ENCODE assay signal across 8 cellular contexts in the genomic region with DNA sequence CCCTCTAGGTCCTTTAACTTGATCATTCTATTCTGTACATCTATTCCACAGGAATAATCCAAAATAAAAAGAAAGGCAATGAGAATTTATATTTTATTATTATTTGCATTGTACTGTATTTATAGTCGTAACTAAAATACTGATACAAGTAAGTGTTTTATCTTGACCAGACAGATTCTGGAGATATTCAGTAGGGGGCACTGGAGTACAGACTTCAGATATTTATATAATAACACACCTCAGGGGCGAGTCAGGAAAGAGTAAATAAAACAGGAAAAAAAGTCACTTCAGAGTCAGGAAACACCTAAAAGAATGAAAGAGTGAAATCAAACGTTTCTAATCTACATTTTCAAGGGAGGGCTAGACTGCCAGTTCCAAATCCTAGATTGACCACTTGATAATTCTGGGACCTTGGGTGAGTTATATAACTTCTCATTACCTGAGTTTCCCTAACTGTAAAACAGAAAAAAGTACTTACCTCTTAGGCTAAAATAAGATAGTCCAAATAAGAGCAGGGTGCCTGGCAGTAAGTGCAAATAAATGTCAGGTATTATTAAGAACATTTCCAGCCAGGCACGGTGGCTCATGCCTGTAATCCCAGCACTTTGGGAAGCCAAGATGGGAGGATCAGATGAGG. TPM values are rescaled to one million over a fixed set of nuclear protein-coding genes. Genes with fewer than 3 reads are reported as not detected.
DNase-seq lines count a peak whose midpoint lies in the region; FAIRE-seq lines count a peak whose summit lies in the region.

No MANE protein-coding gene starts in this region.

- peak; percentile 32 for DNase-seq in Caki2 (ENCODE audit: low read depth)
- DNase-seq in HTR-8/SVneo (ENCODE audit: insufficient read length, low spot score), result peak; percentile 36
- peak; percentile 38 for DNase-seq in NT2/D1 (ENCODE audit: low read depth, low spot score)
- peak; percentile 48 to 61 for DNase-seq in dermis microvascular lymphatic vessel endothelial cell (ENCODE audit: low read depth in 2 of 2)
- DNase-seq in myocyte (ENCODE audit: low read depth), result peak; percentile 35
- DNase-seq in cortex of kidney (lab: John Stamatoyannopoulos, UW), result no peak
- no peak for DNase-seq in effector CD8-positive, alpha-beta T cell (lab: John Stamatoyannopoulos, UW)
- no peak for DNase-seq in dedifferentiated amniotic fluid mesenchymal stem cell (ENCODE audit: extremely low spot score)

- H3K9me3 ChIP-seq in NT2/D1 (ENCODE audit: insufficient read depth, low read length), result peaks cover 11% of the 10 kb centered on the region; the same call in 1 of the 2 replicates

- H3K4me3 ChIP-seq in NT2/D1 (ENCODE audit: insufficient read length, low read depth), result no peak overlapping the region

- no peak overlapping the region for H3K9ac ChIP-seq in NT2/D1 (ENCODE audit: insufficient read length, low read depth)

- H3K27me3 ChIP-seq in NT2/D1 (ENCODE audit: insufficient read depth, insufficient read length), result no peaks in the 10 kb centered on the region

- no peak for FAIRE-seq in HTR-8/SVneo (lab: Jason Lieb, UNC)

- in situ Hi-C loops in Caki2 (cut with HindIII; ENCODE audit: low pct_unique_long_range_greater_than_20kb, low sequenced_read_pairs), result no loop called here

- peaks cover 48% of the 10 kb centered on the region for H3K36me3 ChIP-seq in NT2/D1 (ENCODE audit: insufficient read depth, insufficient read length, low read length)

- no peaks in the 10 kb centered on the region for H3K4me1 ChIP-seq in NT2/D1 (ENCODE audit: insufficient read depth, insufficient read length)

RNA-seq across cellular contexts. Expression of gene MTF1, which starts 31.1 kb away (rescaled TPM):
- 2.5 and 4.1 TPM in 2 replicates for total RNA-seq in Caki2 (2014; rRNA removed; shearing (Covaris generic); ENCODE audit: low replicate concordance)
- total RNA-seq in dermis microvascular lymphatic vessel endothelial cell (1.4 and 2.7 TPM in 2 replicates), myocyte (2.1 and 2.3 TPM in 2 replicates)
- 5.0 TPM for polyA plus RNA-seq in myocyte (2012)

RNA-seq across cellular contexts. Expression of gene INPP5B, which starts 56.4 kb away (rescaled TPM):
- 13.0 and 21.0 TPM in 2 replicates for total RNA-seq in Caki2 (2014; rRNA removed; shearing (Covaris generic); ENCODE audit: low replicate concordance)
- total RNA-seq in dermis microvascular lymphatic vessel endothelial cell (17.6 and 20.0 TPM in 2 replicates), myocyte (15.7 and 16.8 TPM in 2 replicates)
- polyA plus RNA-seq in myocyte (2012), result 17.3 TPM

Comparison
In these comparisons a context has a peak if more than half of its experiments do, and no peak if none do; other contexts are left out.
1. DNase-seq: peak in Caki2 (single experiment), HTR-8/SVneo (single experiment), NT2/D1 (single experiment), dermis microvascular lymphatic vessel endothelial cell (2 of 2) and myocyte (single experiment); none in cortex of kidney (single experiment), effector CD8-positive, alpha-beta T cell (single experiment) and dedifferentiated amniotic fluid mesenchymal stem cell (single experiment).